ENCODE assay signal across 8 cellular contexts in the genomic region with DNA sequence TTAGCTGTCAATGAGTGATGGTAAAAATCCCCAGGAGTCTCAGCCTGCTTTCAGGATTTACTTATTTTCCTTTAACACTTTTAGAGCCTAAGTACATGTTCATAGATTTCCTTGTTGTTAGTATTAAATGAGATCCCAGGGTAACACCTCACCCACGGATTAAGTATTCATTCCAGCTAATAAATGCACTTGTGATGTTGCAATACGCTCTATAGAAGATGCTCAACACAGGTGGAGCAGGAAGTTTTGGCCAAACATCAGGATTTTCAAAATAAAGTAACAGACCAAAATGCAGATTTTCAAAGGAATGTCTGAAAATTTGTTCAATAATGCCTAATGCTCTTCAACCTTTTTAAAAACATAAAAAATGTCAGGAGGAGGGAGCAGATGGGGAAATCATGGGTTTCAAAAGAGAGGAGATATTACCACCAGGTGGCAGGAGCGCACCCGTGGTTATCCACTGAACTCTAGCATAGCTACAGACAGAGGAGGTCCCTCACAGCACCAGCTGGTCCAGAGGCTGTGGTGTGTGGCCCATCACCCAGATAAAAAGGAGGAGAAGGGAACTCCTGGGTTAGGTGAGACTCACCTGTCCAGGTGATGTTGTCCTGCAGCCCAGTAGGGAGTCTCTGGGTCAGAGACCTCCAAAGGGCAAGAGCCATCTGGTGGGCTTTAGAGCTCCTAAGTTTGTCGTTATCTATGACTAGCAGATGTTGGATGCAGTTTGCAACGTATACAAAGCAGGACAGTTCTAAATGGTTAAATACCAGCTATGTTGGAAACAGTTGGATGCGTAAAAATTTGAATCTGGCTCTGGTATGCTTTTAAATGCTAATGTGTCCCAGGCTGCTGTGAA.
DNase-seq lines count a peak whose midpoint lies in the region; ATAC-seq and TF ChIP-seq lines count a peak whose summit lies in the region.

No MANE protein-coding gene starts in this region.

- DNase-seq in EH (ENCODE audit: low read depth) (peak; percentile 76), SKM-1 treated with dmso at 0.1 percent for 144 hours (lab: John Stamatoyannopoulos, UW; ENCODE audit: unreplicated experiment) (peak; percentile 5), astrocyte of the spinal cord (ENCODE audit: low read depth, low spot score) (peak; percentile 63), iPS-NIHi7 (ENCODE audit: extremely low spot score) (peak; percentile 75), GM19240 (ENCODE audit: insufficient read length, low spot score) (no peak)
- peak; percentile 44 for DNase-seq in stimulated activated CD4-positive, alpha-beta T cell treated with anti-CD3 and anti-CD28 coated beads, Interleukin-1b, Interleukin-23, amount 100 ng/mL, for 48 hours

- H3K4me3 ChIP-seq in astrocyte of the spinal cord (ENCODE audit: low read depth, low read length) = no peak overlapping the region

- in situ Hi-C loops in astrocyte of the spinal cord (cut with HindIII; ENCODE audit: low sequenced_read_pairs) = no loop called here

- peak; percentile 72 for TF ChIP-seq CTCF in astrocyte of the spinal cord (IDR thresholded peaks at IDR 0.05; ENCODE audit: low read depth, low read length)

- no peak for TF ChIP-seq EP300 in Ishikawa (IDR thresholded peaks at IDR 0.05; ENCODE audit: borderline replicate concordance)

- ATAC-seq in GM21423 (IDR thresholded peaks at IDR 0.05; ENCODE audit: unreplicated experiment) = peak; percentile 89

- peak; percentile 43 for TF ChIP-seq RAD21 in Ishikawa (IDR thresholded peaks at IDR 0.05; ENCODE audit: low read depth)

TF ChIP-seq in Ishikawa, 13 proteins besides CTCF, POLR2A, EP300 and RAD21:
- TF ChIP-seq CREB1 (IDR thresholded peaks at IDR 0.05; ENCODE audit: low read depth) (no peak), ZBTB7A (IDR thresholded peaks at IDR 0.05; ENCODE audit: low read depth) (no peak), TAF1 (IDR thresholded peaks at IDR 0.05; ENCODE audit: low read depth) (no peak), TEAD4 (IDR thresholded peaks at IDR 0.05) (no peak), FOXM1 (IDR thresholded peaks at IDR 0.05; ENCODE audit: borderline replicate concordance, low read depth) (no peak), TCF12 (IDR thresholded peaks at IDR 0.05; ENCODE audit: low read depth) (no peak), NFIC (IDR thresholded peaks at IDR 0.05) (no peak), CEBPB (IDR thresholded peaks at IDR 0.05) (no peak), YY1 (IDR thresholded peaks at IDR 0.05; ENCODE audit: low read depth) (no peak)
- TF ChIP-seq, protein P1, sequence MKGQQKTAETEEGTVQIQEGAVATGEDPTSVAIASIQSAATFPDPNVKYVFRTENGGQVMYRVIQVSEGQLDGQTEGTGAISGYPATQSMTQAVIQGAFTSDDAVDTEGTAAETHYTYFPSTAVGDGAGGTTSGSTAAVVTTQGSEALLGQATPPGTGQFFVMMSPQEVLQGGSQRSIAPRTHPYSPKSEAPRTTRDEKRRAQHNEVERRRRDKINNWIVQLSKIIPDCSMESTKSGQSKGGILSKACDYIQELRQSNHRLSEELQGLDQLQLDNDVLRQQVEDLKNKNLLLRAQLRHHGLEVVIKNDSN (IDR thresholded peaks at IDR 0.05) = no peak
- TF ChIP-seq, protein P2, sequence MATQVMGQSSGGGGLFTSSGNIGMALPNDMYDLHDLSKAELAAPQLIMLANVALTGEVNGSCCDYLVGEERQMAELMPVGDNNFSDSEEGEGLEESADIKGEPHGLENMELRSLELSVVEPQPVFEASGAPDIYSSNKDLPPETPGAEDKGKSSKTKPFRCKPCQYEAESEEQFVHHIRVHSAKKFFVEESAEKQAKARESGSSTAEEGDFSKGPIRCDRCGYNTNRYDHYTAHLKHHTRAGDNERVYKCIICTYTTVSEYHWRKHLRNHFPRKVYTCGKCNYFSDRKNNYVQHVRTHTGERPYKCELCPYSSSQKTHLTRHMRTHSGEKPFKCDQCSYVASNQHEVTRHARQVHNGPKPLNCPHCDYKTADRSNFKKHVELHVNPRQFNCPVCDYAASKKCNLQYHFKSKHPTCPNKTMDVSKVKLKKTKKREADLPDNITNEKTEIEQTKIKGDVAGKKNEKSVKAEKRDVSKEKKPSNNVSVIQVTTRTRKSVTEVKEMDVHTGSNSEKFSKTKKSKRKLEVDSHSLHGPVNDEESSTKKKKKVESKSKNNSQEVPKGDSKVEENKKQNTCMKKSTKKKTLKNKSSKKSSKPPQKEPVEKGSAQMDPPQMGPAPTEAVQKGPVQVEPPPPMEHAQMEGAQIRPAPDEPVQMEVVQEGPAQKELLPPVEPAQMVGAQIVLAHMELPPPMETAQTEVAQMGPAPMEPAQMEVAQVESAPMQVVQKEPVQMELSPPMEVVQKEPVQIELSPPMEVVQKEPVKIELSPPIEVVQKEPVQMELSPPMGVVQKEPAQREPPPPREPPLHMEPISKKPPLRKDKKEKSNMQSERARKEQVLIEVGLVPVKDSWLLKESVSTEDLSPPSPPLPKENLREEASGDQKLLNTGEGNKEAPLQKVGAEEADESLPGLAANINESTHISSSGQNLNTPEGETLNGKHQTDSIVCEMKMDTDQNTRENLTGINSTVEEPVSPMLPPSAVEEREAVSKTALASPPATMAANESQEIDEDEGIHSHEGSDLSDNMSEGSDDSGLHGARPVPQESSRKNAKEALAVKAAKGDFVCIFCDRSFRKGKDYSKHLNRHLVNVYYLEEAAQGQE (IDR thresholded peaks at IDR 0.05; ENCODE audit: low read depth) = no peak
- TF ChIP-seq, protein P3, sequence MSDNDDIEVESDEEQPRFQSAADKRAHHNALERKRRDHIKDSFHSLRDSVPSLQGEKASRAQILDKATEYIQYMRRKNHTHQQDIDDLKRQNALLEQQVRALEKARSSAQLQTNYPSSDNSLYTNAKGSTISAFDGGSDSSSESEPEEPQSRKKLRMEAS (IDR thresholded peaks at IDR 0.05) = no peak
